11 cellular contexts compared by ENCODE assay signal in the genomic region with DNA sequence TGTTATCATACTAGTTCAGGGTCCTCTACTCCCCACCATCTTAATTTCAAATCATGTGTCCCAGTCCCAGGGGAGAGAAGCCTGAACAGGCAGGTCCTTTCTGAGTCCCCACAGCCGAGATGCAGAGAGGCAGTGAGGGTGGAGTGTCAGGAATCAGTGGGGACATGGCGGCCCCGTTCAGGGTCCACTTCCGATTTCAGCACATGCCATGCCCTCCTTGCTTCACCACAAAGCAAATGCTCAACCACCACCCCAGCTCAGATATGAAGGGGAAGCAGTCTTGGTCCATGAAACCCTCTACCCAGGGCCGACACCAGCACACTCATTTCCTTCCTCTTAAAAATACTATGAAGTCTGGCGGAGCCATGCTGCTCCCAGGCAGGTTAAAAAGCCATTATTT. TPM values are rescaled to one million over a fixed set of nuclear protein-coding genes. Genes with fewer than 3 reads are reported as not detected.
DNase-seq lines count a peak whose midpoint lies in the region; ATAC-seq, FAIRE-seq and TF ChIP-seq lines count a peak whose summit lies in the region.
"Had no signal": no experiment of that assay in that cellular context is flagged by ENCODE, and none has a peak within 500 bp of the region (broad histone marks: within the 10 kb centered on the region; RNA-seq: fewer than 3 reads in every experiment).

No MANE protein-coding gene starts in this region.

- H3K4me1 Mint-ChIP-seq in endodermal cell, result peaks cover 48% of the 10 kb centered on the region
- peaks cover 9% of the 10 kb centered on the region for H3K4me1 Mint-ChIP-seq in glutamatergic neuron (ENCODE audit: low read depth, unreplicated experiment)

- peak overlapping the region; percentile 64 for H3K27ac Mint-ChIP-seq in endodermal cell
- H3K27ac Mint-ChIP-seq in glutamatergic neuron (ENCODE audit: unreplicated experiment), result no peak overlapping the region

- no peak overlapping the region for H3K9ac ChIP-seq in endodermal cell (ENCODE audit: extremely low read depth, low read length, poor library complexity, severe bottlenecking)

- H3K27me3 Mint-ChIP-seq in endodermal cell (ENCODE audit: insufficient read depth), result no peaks in the 10 kb centered on the region
- peaks cover 10% of the 10 kb centered on the region for H3K27me3 Mint-ChIP-seq in glutamatergic neuron (ENCODE audit: unreplicated experiment)

- intact Hi-C loops in cardiac septum (cut with DNase I) (no loop called here), left ventricle myocardium inferior (cut with micrococcal nuclease) (loop anchor here (5.0 kb wide), 1 partner anchor 74 kb away; no protein-coding TSS in a partner anchor)

- H3K9me3 ChIP-seq in left ventricle myocardium inferior (replicated peaks) (no peaks in the 10 kb centered on the region), endodermal cell (ENCODE audit: control insufficient read depth, low read length) (no peaks in the 10 kb centered on the region)

- H3K36me3 Mint-ChIP-seq in endodermal cell (ENCODE audit: low read depth) (no peaks in the 10 kb centered on the region), glutamatergic neuron (ENCODE audit: unreplicated experiment) (no peaks in the 10 kb centered on the region)

- H3K27me3 ChIP-seq in left ventricle myocardium inferior (ENCODE audit: low read depth) (peaks cover 35% of the 10 kb centered on the region), endodermal cell (ENCODE audit: control insufficient read depth, insufficient read depth, low read length, poor library complexity, severe bottlenecking) (no peaks in the 10 kb centered on the region)

- FAIRE-seq in D721Med (lab: Jason Lieb, UNC), result no peak

- H3K4me1 ChIP-seq in left ventricle myocardium inferior, result peaks cover 18% of the 10 kb centered on the region
- H3K4me1 ChIP-seq in endodermal cell (ENCODE audit: control insufficient read depth, insufficient read depth, low read length), result no peaks in the 10 kb centered on the region

- no peak overlapping the region for H3K4me3 ChIP-seq in left ventricle myocardium inferior
- H3K4me3 ChIP-seq in endodermal cell (ENCODE audit: low read length), result no peak overlapping the region

- H3K4me3 Mint-ChIP-seq in endodermal cell (no peak overlapping the region), glutamatergic neuron (ENCODE audit: unreplicated experiment) (no peak overlapping the region)

- TF ChIP-seq POLR2A in Raji (IDR thresholded peaks at IDR 0.05; ENCODE audit: insufficient read depth, low read depth, low read length), result peak; percentile 46

- ATAC-seq in GM19455 (IDR thresholded peaks at IDR 0.05; ENCODE audit: unreplicated experiment), result no peak
- ATAC-seq: HCT116 had no signal

- TF ChIP-seq CTCF in left ventricle myocardium inferior (IDR thresholded peaks at IDR 0.05; ENCODE audit: borderline replicate concordance) (no peak), endodermal cell (conservative IDR thresholded peaks at IDR 0.05) (no peak), glutamatergic neuron (IDR thresholded peaks at IDR 0.05; ENCODE audit: partially characterized antibody, unreplicated experiment) (no peak), D721Med (IDR thresholded peaks at IDR 0.05; ENCODE audit: insufficient read depth, missing control alignments) (no peak)

- DNase-seq in cardiac septum (ENCODE audit: low spot score) (peak; percentile 85), left ventricle myocardium inferior (no peak), endodermal cell (no peak), glutamatergic neuron (no peak), cerebellar nuclear complex (lab: John Stamatoyannopoulos, UW) (no peak), D721Med (ENCODE audit: insufficient read length, low spot score) (no peak)
- DNase-seq: aorta, NCI-H2171 treated with DMSO at 0.1 percent for 48 hours had no signal

- no peaks in the 10 kb centered on the region for H3K9me3 Mint-ChIP-seq in endodermal cell
- no peaks in the 10 kb centered on the region for H3K9me3 Mint-ChIP-seq in glutamatergic neuron (ENCODE audit: unreplicated experiment)

- H3K36me3 ChIP-seq in left ventricle myocardium inferior (no peaks in the 10 kb centered on the region), endodermal cell (ENCODE audit: control insufficient read depth, insufficient read depth, low read length) (no peaks in the 10 kb centered on the region)

- 95% methylated on average over 6 of the region's 6 CpGs; no CpG with 5 or more reads in 1 of the 2 experiments for WGBS in endodermal cell (ENCODE audit: insufficient coverage in 1 of 2, insufficient read length in 1 of 2), 2 experiments

- H3K27ac ChIP-seq in left ventricle myocardium inferior (replicated peaks) (no peak overlapping the region), endodermal cell (ENCODE audit: low read depth, low read length) (no peak overlapping the region)

RNA-seq across cellular contexts. Expression of a gene that starts 5.1 kb away (rescaled TPM):
- total RNA-seq in cardiac septum (2.7 TPM), left ventricle myocardium inferior (1.0 TPM), endodermal cell (10 to 100 TPM in 1 of 2 donors, 1 to 10 TPM in 1; 6.4 to 10.3 TPM), glutamatergic neuron (ENCODE audit: unreplicated experiment) (4.0 TPM)
- polyA plus RNA-seq in endodermal cell (2013, experiment 1 of 2), result 5.0 TPM
- polyA plus RNA-seq in endodermal cell (2013, experiment 2 of 2), result 3.4 TPM

RNA-seq across cellular contexts. Expression of a gene that starts 33.7 kb away (rescaled TPM):
- total RNA-seq in cardiac septum, result 298 TPM
- 236 TPM for total RNA-seq in left ventricle myocardium inferior
- total RNA-seq in endodermal cell, result 10 to 100 TPM; 41.2 to 42.0 TPM
- 46.3 TPM for polyA plus RNA-seq in endodermal cell (2013, experiment 1 of 2)
- 45.5 TPM for polyA plus RNA-seq in endodermal cell (2013, experiment 2 of 2)
- total RNA-seq in glutamatergic neuron (ENCODE audit: unreplicated experiment), result 47.7 TPM

RNA-seq across cellular contexts. Expression of a gene that starts 45.7 kb away (rescaled TPM):
- total RNA-seq in cardiac septum, result 15.4 TPM
- 14.4 TPM for total RNA-seq in left ventricle myocardium inferior
- total RNA-seq in endodermal cell, result 10 to 100 TPM; 20.9 to 22.7 TPM
- polyA plus RNA-seq in endodermal cell (2013, experiment 1 of 2), result 19.9 TPM
- polyA plus RNA-seq in endodermal cell (2013, experiment 2 of 2), result 22.4 TPM
- 66.0 TPM for total RNA-seq in glutamatergic neuron (ENCODE audit: unreplicated experiment)
